ENCODE assay signal across 21 cellular contexts in the genomic region with DNA sequence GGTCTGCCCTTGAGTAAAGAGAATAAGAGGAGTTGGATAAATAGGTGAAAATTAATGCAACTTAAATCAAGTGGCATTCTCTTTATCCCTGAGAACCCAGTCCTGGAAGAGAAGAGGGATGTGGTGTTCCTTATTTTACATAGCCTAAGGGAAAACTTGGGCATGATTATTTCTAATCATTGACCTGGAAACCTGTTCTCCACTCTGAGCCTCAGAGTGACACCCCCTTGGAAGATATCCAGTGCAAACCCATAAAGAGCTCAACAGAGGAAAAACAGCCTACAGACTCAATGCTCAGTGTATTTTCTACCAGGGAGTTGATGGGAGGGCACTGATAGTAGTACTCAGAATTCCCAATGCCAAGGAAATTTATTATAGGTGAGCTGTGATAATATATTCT.
"Had no signal": no experiment of that assay in that cellular context is flagged by ENCODE, and none has a peak within 500 bp of the region (broad histone marks: within the 10 kb centered on the region; RNA-seq: fewer than 3 reads in every experiment).

No MANE protein-coding gene starts in this region.

- H3K4me1 ChIP-seq: breast epithelium, gastroesophageal sphincter, left ventricle myocardium inferior, right atrium auricular region had no signal

- H3K4me3 ChIP-seq: breast epithelium, dorsolateral prefrontal cortex, gastroesophageal sphincter, left ventricle myocardium inferior, mucosa of descending colon, pancreas, right atrium auricular region had no signal

- H3K36me3 ChIP-seq: breast epithelium, gastroesophageal sphincter, left ventricle myocardium inferior, right atrium auricular region had no signal

- H3K27ac ChIP-seq: breast epithelium, gastroesophageal sphincter, left ventricle myocardium inferior, pancreas, right atrium auricular region had no signal

- H3K9me3 ChIP-seq: breast epithelium, gastroesophageal sphincter, left ventricle myocardium inferior, mucosa of descending colon, pancreas, right atrium auricular region had no signal

- FAIRE-seq: islet of Langerhans, pancreas had no signal

- DNase-seq: activated CD4-positive, alpha-beta T cell treated with anti-CD3 and anti-CD28 coated beads for 4 hours; activated CD8-positive, alpha-beta memory T cell treated with anti-CD3 and anti-CD28 coated beads, Interleukin-2, amount 50 U/mL, for 4 hours; activated CD8-positive, alpha-beta T cell treated with anti-CD3 and anti-CD28 coated beads for 36 hours; activated gamma-delta T cell; activated naive CD8-positive, alpha-beta T cell treated with anti-CD3 and anti-CD28 coated beads, Interleukin-2, amount 10 ng/mL, durations not matched to agents 7 days and 5 days; activated T-cell treated with anti-CD3 and anti-CD28 coated beads, Interleukin-2, amount 50 U/mL, for 72 hours; dorsolateral prefrontal cortex; erythroblast; left ventricle myocardium inferior; naive thymus-derived CD4-positive, alpha-beta T cell; pancreas; stimulated activated CD4-positive, alpha-beta T cell treated with anti-CD3 and anti-CD28 coated beads, Interleukin-15, amount 100 ng/mL, for 24 hours; stimulated activated CD4-positive, alpha-beta T cell treated with anti-CD3 and anti-CD28 coated beads, Interleukin-4, amount 100 ng/mL, for 24 hours; stimulated activated naive CD4-positive, alpha-beta T cell treated with Interleukin-2 at 50 U/mL for 16 hours; T-helper 2 cell; trophoblast cell had no signal

- H3K27me3 ChIP-seq: breast epithelium, dorsolateral prefrontal cortex, gastroesophageal sphincter, pancreas, right atrium auricular region had no signal
